Comparison of ENCODE assay signal across 10 cellular contexts in the genomic region with DNA sequence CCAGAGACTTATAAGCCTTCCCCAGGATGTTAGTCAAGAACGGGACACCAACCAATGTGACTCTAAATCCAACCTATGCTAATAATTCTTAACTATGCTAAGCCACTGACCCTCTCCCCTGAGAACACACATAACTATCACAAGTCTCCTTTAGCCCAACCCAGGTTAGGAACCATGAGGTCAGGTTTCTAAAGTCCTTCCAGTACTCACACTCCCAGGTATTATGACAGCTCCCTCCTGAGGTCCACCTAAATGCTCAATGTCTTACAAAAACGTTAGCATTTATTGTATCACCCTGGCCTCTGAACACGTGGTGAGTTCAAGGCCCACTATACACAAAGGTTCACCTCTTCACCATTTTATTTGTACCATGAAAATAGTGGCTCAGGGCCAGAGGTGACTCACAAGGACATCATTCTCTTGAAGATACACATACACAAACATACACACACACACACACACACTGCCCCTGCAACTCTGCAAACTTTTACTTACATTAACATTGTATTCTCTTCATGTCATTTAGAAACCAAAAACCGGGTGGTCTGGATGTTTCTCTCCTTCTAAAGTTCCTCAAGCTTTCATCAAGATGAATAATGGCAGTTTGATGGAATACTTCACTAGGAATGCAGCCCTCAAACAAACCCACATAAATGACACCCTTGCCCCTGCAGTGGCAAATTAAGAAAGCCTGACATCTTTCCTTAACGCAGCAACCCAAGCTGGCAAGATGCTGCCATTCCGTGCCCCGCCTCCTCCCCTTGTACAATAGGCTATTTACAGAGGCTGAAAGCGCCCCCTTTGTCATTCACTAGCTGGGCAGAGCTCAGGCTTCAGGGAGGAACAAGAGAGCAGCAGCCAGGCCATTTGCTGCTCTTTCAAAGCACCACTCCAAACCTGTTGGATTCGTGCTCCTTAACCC. TPM values are rescaled to one million over a fixed set of nuclear protein-coding genes. Genes with fewer than 3 reads are reported as not detected.
DNase-seq lines count a peak whose midpoint lies in the region; ATAC-seq, FAIRE-seq and TF ChIP-seq lines count a peak whose summit lies in the region.
"Had no signal": no experiment of that assay in that cellular context is flagged by ENCODE, and none has a peak within 500 bp of the region (broad histone marks: within the 10 kb centered on the region; RNA-seq: fewer than 3 reads in every experiment).

No MANE protein-coding gene starts in this region.

- peak overlapping the region; percentile 48 for H3K4me2 ChIP-seq in A549

- 42% methylated on average over 8 of the region's 9 CpGs for WGBS in A549 (ENCODE audit: missing lambda C conversion rate)

- H3K27ac ChIP-seq in A549 (peak overlapping the region; percentile 47 to 59; a peak in 3 of 6 replicates), breast epithelium (peak overlapping the region; percentile 68 to 81), left lung (peak overlapping the region; percentile 53 to 81)

- TF ChIP-seq EP300 in A549 (IDR thresholded peaks at IDR 0.05): no peak

- FAIRE-seq in A549 (lab: Jason Lieb, UNC) (no peak), H54 (lab: Jason Lieb, UNC) (no peak)

- CTCF ChIA-PET in A549 (lab: Yijun Ruan, JAX): interaction anchor here (0.5 to 1.4 kb wide), 3 partner anchors 12 to 365 kb away, joined by 3 to 4 read pairs (median 3); a partner anchor contains a TSS

- ATAC-seq in A549 (peak in 1 of 2 experiments; percentile 46; a peak in 1 of 6 replicates), left lung (peak; percentile 35), GM21737 (IDR thresholded peaks at IDR 0.05; ENCODE audit: unreplicated experiment) (no peak)

- H3K9me3 ChIP-seq in A549 (no peaks in the 10 kb centered on the region), breast epithelium (no peaks in the 10 kb centered on the region), left lung (no peaks in the 10 kb centered on the region)

- intact Hi-C loops in breast epithelium (cut with DNase I; ENCODE audit: low total_unique reads) (no loop called here), left lung (cut with DNase I) (no loop called here)

- no peak for TF ChIP-seq POLR2A in A549 (IDR thresholded peaks at IDR 0.05; ENCODE audit: low read length)
- no peak for TF ChIP-seq POLR2A in breast epithelium (IDR thresholded peaks at IDR 0.05)
- no peak for TF ChIP-seq POLR2A in H54 (IDR thresholded peaks at IDR 0.05; ENCODE audit: low read depth, low read length)

- no peaks in the 10 kb centered on the region for H3K36me3 ChIP-seq in breast epithelium
- peaks cover 0 to 8% of the 10 kb centered on the region in 2 donors for H3K36me3 ChIP-seq in left lung

- H3K27me3 ChIP-seq in breast epithelium (no peaks in the 10 kb centered on the region), left lung (no peaks in the 10 kb centered on the region)

- H3K4me3 ChIP-seq in A549 (no peak overlapping the region), breast epithelium (no peak overlapping the region), left lung (no peak overlapping the region)
- H3K4me3 ChIP-seq: SK-N-MC had no signal

- TF ChIP-seq RAD21 in A549 (conservative IDR thresholded peaks at IDR 0.05 in 1 of 2, IDR thresholded peaks at IDR 0.05 in 1 of 2): no peak

- POLR2A ChIA-PET in A549 (lab: Yijun Ruan, JAX): interaction anchor here (0.5 kb wide), 1 partner anchor 9 kb away, joined by 3 read pairs; no protein-coding TSS in a partner anchor

- TF ChIP-seq CTCF in A549 (IDR thresholded peaks at IDR 0.05): no peak
- TF ChIP-seq CTCF in breast epithelium (IDR thresholded peaks at IDR 0.05): no peak
- no peak for TF ChIP-seq CTCF in left lung (IDR thresholded peaks at IDR 0.05)

- DNase-seq in A549 (ENCODE audit: low read depth in 1 of 2, low spot score in 1 of 2): no peak
- peak; percentile 70 for DNase-seq in NCI-H1092 (lab: John Stamatoyannopoulos, UW)
- peak in 1 of 2 donors; percentile 44 for DNase-seq in breast epithelium (ENCODE audit: low spot score in 2 of 2)
- no peak for DNase-seq in left lung
- DNase-seq in GF-D8 (lab: John Stamatoyannopoulos, UW): no peak
- no peak for DNase-seq in H54 (ENCODE audit: insufficient read length, low spot score)
- DNase-seq in activated gamma-delta T cell (lab: John Stamatoyannopoulos, UW): no peak
- DNase-seq: cortex of kidney had no signal

- H3K4me1 ChIP-seq in A549 (peaks cover 48% of the 10 kb centered on the region), breast epithelium (peaks cover 0 to 5% of the 10 kb centered on the region in 2 donors), left lung (peaks cover 19 to 96% of the 10 kb centered on the region in 2 donors)

TF ChIP-seq in A549, 52 proteins besides CTCF, POLR2A, EP300 and RAD21:
- TF ChIP-seq, protein P1, sequence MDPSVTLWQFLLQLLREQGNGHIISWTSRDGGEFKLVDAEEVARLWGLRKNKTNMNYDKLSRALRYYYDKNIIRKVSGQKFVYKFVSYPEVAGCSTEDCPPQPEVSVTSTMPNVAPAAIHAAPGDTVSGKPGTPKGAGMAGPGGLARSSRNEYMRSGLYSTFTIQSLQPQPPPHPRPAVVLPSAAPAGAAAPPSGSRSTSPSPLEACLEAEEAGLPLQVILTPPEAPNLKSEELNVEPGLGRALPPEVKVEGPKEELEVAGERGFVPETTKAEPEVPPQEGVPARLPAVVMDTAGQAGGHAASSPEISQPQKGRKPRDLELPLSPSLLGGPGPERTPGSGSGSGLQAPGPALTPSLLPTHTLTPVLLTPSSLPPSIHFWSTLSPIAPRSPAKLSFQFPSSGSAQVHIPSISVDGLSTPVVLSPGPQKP (IDR thresholded peaks at IDR 0.05; ENCODE audit: low read depth, low read length): no peak
- TF ChIP-seq FOSL2 (IDR thresholded peaks at IDR 0.05) (0 out of 2 replicates have a peak, but pooled peaks have one; percentile 18), FOSL2 (CRISPR knock-in tag; IDR thresholded peaks at IDR 0.05) (no peak), JUNB (IDR thresholded peaks at IDR 0.05) (peak; percentile 46; the same call in 1 of the 2 replicates)

RNA-seq across cellular contexts. Expression of a gene that starts 17.7 kb away (rescaled TPM):
- polyA plus RNA-seq in A549 (2011; rRNA removed): 12.4 and 14.7 TPM in 2 replicates
- 4.3 and 4.8 TPM in 2 replicates for polyA plus RNA-seq in A549 (2012; cell fraction: cytosol; rRNA removed)
- polyA plus RNA-seq in A549 (2012; cell fraction: nucleus; rRNA removed): 4.1 and 6.0 TPM in 2 replicates
- polyA plus RNA-seq in A549 (2017; fragmentation: RNase III; extraction: RNeasy Plus Mini Kit Qiagen cat#74134 plus additional on column Dnase treatment): 9.4 to 10.7 TPM (median 10.0 TPM) in 3 replicates
- polyA minus RNA-seq in A549 (2011; rRNA and poly(A)+ RNA removed): 16.0 and 18.6 TPM in 2 replicates
- total RNA-seq in breast epithelium: 100 to 1,000 TPM; 167 to 797 (median 254) TPM
- total RNA-seq in left lung: 100 to 1,000 TPM; 150 to 270 TPM
